1 cellular context compared by ENCODE assay signal in the genomic region with DNA sequence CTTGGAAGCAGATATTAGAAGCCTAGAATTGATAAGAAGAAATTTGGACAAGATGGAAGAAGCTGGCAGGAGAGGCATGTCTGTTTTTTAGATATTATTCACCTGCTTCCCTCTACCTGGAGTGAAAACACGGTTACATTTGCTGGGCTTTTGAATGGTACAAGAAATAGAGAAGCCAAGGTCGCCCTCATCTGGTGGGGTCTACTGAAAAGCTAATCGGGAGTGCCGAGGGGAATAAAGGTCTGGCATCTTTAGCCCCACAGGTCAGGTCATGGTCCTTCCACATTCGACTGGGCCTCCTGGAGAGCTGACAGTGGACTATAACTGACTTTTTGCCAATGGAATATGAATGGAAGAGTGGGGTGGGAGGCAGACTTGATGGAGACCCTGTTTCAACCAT.
TF ChIP-seq lines count a peak whose summit lies in the region.

No MANE protein-coding gene starts in this region.

TF ChIP-seq in H1, 55 proteins besides CTCF, POLR2A, EP300 and RAD21:
- TF ChIP-seq CHD2 (IDR thresholded peaks at IDR 0.05; ENCODE audit: low read length) (no peak), TBP (IDR thresholded peaks at IDR 0.05; ENCODE audit: low read depth, low read length) (no peak), CREB1 (IDR thresholded peaks at IDR 0.05) (no peak), CHD1 (IDR thresholded peaks at IDR 0.05; ENCODE audit: low read depth, low read length) (no peak), CTBP2 (IDR thresholded peaks at IDR 0.05; ENCODE audit: borderline replicate concordance, insufficient read depth, insufficient read length, low read length) (no peak), MAFK (IDR thresholded peaks at IDR 0.05; ENCODE audit: low read depth, low read length) (no peak), ATF3 (IDR thresholded peaks at IDR 0.05; ENCODE audit: insufficient read depth, low read depth, low read length) (no peak), ZNF274 (IDR thresholded peaks at IDR 0.05; ENCODE audit: borderline replicate concordance, extremely low read depth, low read length) (no peak), EGR1 (IDR thresholded peaks at IDR 0.05; ENCODE audit: borderline replicate concordance, low read depth, low read length) (no peak)
- TF ChIP-seq, protein P1, sequence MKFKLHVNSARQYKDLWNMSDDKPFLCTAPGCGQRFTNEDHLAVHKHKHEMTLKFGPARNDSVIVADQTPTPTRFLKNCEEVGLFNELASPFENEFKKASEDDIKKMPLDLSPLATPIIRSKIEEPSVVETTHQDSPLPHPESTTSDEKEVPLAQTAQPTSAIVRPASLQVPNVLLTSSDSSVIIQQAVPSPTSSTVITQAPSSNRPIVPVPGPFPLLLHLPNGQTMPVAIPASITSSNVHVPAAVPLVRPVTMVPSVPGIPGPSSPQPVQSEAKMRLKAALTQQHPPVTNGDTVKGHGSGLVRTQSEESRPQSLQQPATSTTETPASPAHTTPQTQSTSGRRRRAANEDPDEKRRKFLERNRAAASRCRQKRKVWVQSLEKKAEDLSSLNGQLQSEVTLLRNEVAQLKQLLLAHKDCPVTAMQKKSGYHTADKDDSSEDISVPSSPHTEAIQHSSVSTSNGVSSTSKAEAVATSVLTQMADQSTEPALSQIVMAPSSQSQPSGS (IDR thresholded peaks at IDR 0.05; ENCODE audit: low read length): no peak
- TF ChIP-seq, protein P2, sequence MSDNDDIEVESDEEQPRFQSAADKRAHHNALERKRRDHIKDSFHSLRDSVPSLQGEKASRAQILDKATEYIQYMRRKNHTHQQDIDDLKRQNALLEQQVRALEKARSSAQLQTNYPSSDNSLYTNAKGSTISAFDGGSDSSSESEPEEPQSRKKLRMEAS (IDR thresholded peaks at IDR 0.05): no peak
